ENCODE assay signal across 8 cellular contexts in genomic region chr18:41906528-41907256, GRCh38. TPM values are rescaled to one million over a fixed set of nuclear protein-coding genes. Genes with fewer than 3 reads are reported as not detected.
DNase-seq lines count a peak whose midpoint lies in the region; ATAC-seq and TF ChIP-seq lines count a peak whose summit lies in the region.

No MANE protein-coding gene starts in this region.

- H3K4me1 ChIP-seq in HAP-1 (no peaks in the 10 kb centered on the region), mesenchymal stem cell (ENCODE audit: control insufficient read depth, insufficient read depth, low read depth, low read length) (no peaks in the 10 kb centered on the region), upper lobe of left lung (no peaks in the 10 kb centered on the region)

- H3K14ac ChIP-seq in mesenchymal stem cell (ENCODE audit: low read length in 2 of 2): no peak overlapping the region

- ATAC-seq in upper lobe of left lung (ENCODE audit: low FRiP score in 2 of 2): peak in 1 of 2 donors; percentile 65

- H2BK120ac ChIP-seq in mesenchymal stem cell (ENCODE audit: low read depth, low read length): no peak overlapping the region

- no peak for TF ChIP-seq POLR2A in upper lobe of left lung (IDR thresholded peaks at IDR 0.05)

- H2BK15ac ChIP-seq in mesenchymal stem cell (ENCODE audit: low read depth, poor library complexity, severe bottlenecking): no peak overlapping the region

- no peaks in the 10 kb centered on the region for H3K79me1 ChIP-seq in mesenchymal stem cell (replicated peaks; ENCODE audit: low read length, poor library complexity, severe bottlenecking)

- H2AFZ ChIP-seq in mesenchymal stem cell (ENCODE audit: low read depth, low read length): no peak overlapping the region

- H2AK5ac ChIP-seq in mesenchymal stem cell (ENCODE audit: low read length, severe bottlenecking): no peak overlapping the region

- DNase-seq in ACHN (peak; percentile 42), GM06990 (ENCODE audit: extremely low read depth, insufficient read length) (peak; percentile 39), HAP-1 (ENCODE audit: low spot score in 2 of 2) (peak; percentile 12 to 69), LNCaP clone FGC (ENCODE audit: low read depth) (peak; percentile 28), SK-MEL-5 (ENCODE audit: low read depth, low spot score) (peak; percentile 54), choroid plexus epithelial cell (ENCODE audit: low read depth) (peak; percentile 78), mesenchymal stem cell (peak; percentile 52), upper lobe of left lung (no peak)

- H3K4me3 ChIP-seq in GM06990 (replicated peaks; ENCODE audit: low read depth, low read length): no peak overlapping the region
- H3K4me3 ChIP-seq in HAP-1: no peak overlapping the region
- H3K4me3 ChIP-seq in LNCaP clone FGC (ENCODE audit: low read depth, low read length): no peak overlapping the region
- peak overlapping the region; percentile 39 for H3K4me3 ChIP-seq in choroid plexus epithelial cell (ENCODE audit: low read depth, low read length)
- peak overlapping the region in 1 of 2 experiments; percentile 70 for H3K4me3 ChIP-seq in mesenchymal stem cell (ENCODE audit: insufficient read depth in 1 of 2, low read depth in 1 of 2, low read length in 2 of 2)
- no peak overlapping the region for H3K4me3 ChIP-seq in upper lobe of left lung

- no peak overlapping the region for H2BK5ac ChIP-seq in mesenchymal stem cell (ENCODE audit: low read depth, low read length, poor library complexity, severe bottlenecking)

- H3K4me2 ChIP-seq in mesenchymal stem cell (ENCODE audit: low read length, poor library complexity, severe bottlenecking): peak overlapping the region; percentile 30

- H3K18ac ChIP-seq in mesenchymal stem cell (ENCODE audit: low read depth in 1 of 2, low read length in 2 of 2): no peak overlapping the region

- no peaks in the 10 kb centered on the region for H3K27me3 ChIP-seq in GM06990 (replicated peaks; ENCODE audit: control insufficient read depth, insufficient read depth, low read length)
- no peaks in the 10 kb centered on the region for H3K27me3 ChIP-seq in HAP-1 (ENCODE audit: low read depth)
- peaks cover 0 to 6% of the 10 kb centered on the region in 2 experiments for H3K27me3 ChIP-seq in mesenchymal stem cell (ENCODE audit: control insufficient read depth in 1 of 2, insufficient read depth in 1 of 2, low read length in 2 of 2)
- H3K27me3 ChIP-seq in upper lobe of left lung: no peaks in the 10 kb centered on the region

- H4K8ac ChIP-seq in mesenchymal stem cell (ENCODE audit: low read length): no peak overlapping the region

- H3K9me3 ChIP-seq in HAP-1 (no peaks in the 10 kb centered on the region), mesenchymal stem cell (ENCODE audit: control insufficient read depth, low read length) (no peaks in the 10 kb centered on the region), upper lobe of left lung (no peaks in the 10 kb centered on the region)

- TF ChIP-seq CTCF in GM06990 (IDR thresholded peaks at IDR 0.05; ENCODE audit: insufficient read depth, low read length, poor library complexity, severe bottlenecking) (peak; percentile 50), LNCaP clone FGC (IDR thresholded peaks at IDR 0.05; ENCODE audit: control insufficient read depth, extremely low read depth, insufficient read depth) (peak; percentile 65), choroid plexus epithelial cell (conservative IDR thresholded peaks at IDR 0.05; ENCODE audit: low read depth, low read length) (peak; percentile 60), upper lobe of left lung (IDR thresholded peaks at IDR 0.05) (peak in 5 of 6 experiments; percentile 18 to 55 (median 51))

- 47% methylated on average over 2 of the region's 7 CpGs for WGBS in mesenchymal stem cell
- 44% methylated on average over 7 of the region's 7 CpGs for WGBS in upper lobe of left lung, 2 donors

- in situ Hi-C loops in ACHN (cut with HindIII; ENCODE audit: low pct_ligation_motif_present, low pct_unique_long_range_greater_than_20kb, low sequenced_read_pairs): no loop called here
- in situ Hi-C loops in HAP-1 (cut with MboI; ENCODE audit: low sequenced_read_pairs): loop anchor here (10.0 to 25.0 kb wide), 2 partner anchors 152 to 519 kb away; no protein-coding TSS in a partner anchor
- in situ Hi-C loops in SK-MEL-5 (cut with HindIII; ENCODE audit: low pct_unique_long_range_greater_than_20kb, low sequenced_read_pairs): no loop called here

- H3K27ac ChIP-seq in mesenchymal stem cell (ENCODE audit: low read length, poor library complexity, severe bottlenecking) (no peak overlapping the region), upper lobe of left lung (no peak overlapping the region)

- no peak overlapping the region for H3K23ac ChIP-seq in mesenchymal stem cell (ENCODE audit: low read length in 2 of 2)

- H3K9ac ChIP-seq in mesenchymal stem cell (ENCODE audit: low read length): peak overlapping the region; percentile 36

- H4K91ac ChIP-seq in mesenchymal stem cell (ENCODE audit: low read length): no peak overlapping the region

- H2BK12ac ChIP-seq in mesenchymal stem cell (ENCODE audit: low read length in 2 of 2): no peak overlapping the region

- H3K4ac ChIP-seq in mesenchymal stem cell (ENCODE audit: low read depth in 1 of 2, low read length in 2 of 2): no peak overlapping the region

- TF ChIP-seq EP300 in upper lobe of left lung (IDR thresholded peaks at IDR 0.05): no peak

- H3K36me3 ChIP-seq in GM06990 (ENCODE audit: control insufficient read depth, insufficient read depth, low read length) (no peaks in the 10 kb centered on the region), HAP-1 (replicated peaks) (no peaks in the 10 kb centered on the region), mesenchymal stem cell (ENCODE audit: control insufficient read depth in 1 of 2, insufficient read depth in 2 of 2, low read depth in 1 of 2, low read length in 2 of 2) (no peaks in the 10 kb centered on the region), upper lobe of left lung (no peaks in the 10 kb centered on the region)

RNA-seq across cellular contexts. Expression of gene PIK3C3, which starts 48.3 kb away (rescaled TPM):
- 60.4 and 68.1 TPM in 2 replicates for total RNA-seq in SK-MEL-5 (2014; rRNA removed; shearing (Covaris generic))
- polyA plus RNA-seq in SK-MEL-5 (2015; cell fraction: cytosol; rRNA removed): 32.4 and 58.9 TPM in 2 replicates
- polyA plus RNA-seq in SK-MEL-5 (2015; cell fraction: nucleus; rRNA removed): 50.2 and 58.6 TPM in 2 replicates
- polyA plus RNA-seq in mesenchymal stem cell (2013, experiment 1 of 2): 32.1 TPM
- 34.8 TPM for polyA plus RNA-seq in mesenchymal stem cell (2013, experiment 2 of 2)
- total RNA-seq in upper lobe of left lung: 10 to 100 TPM; 26.5 to 78.6 (median 44.9) TPM

Comparison
In these comparisons a context has a peak if more than half of its experiments do, and no peak if none do; other contexts are left out.
1. DNase-seq: peak in ACHN (single experiment), GM06990 (single experiment), HAP-1 (2 of 2), LNCaP clone FGC (single experiment), SK-MEL-5 (single experiment), choroid plexus epithelial cell (single experiment) and mesenchymal stem cell (single experiment); none in upper lobe of left lung (0 of 2).
2. Peak in every context shown above with its lines, with median percentiles within 50 percentile points of each other: CTCF ChIP-seq.